Comparison of ENCODE assay signal across 10 cellular contexts in genomic region chr15:101200181-101200580, GRCh38. TPM values are rescaled to one million over a fixed set of nuclear protein-coding genes. Genes with fewer than 3 reads are reported as not detected.
A peak's percentile ranks its signal among the peaks of the same experiment; 100 is the strongest.
DNase-seq lines count a peak whose midpoint lies in the region; ATAC-seq and TF ChIP-seq lines count a peak whose summit lies in the region.
"Had no signal": no experiment of that assay in that cellular context is flagged by ENCODE, and none has a peak within 500 bp of the region (broad histone marks: within the 10 kb centered on the region; RNA-seq: fewer than 3 reads in every experiment).

No MANE protein-coding gene starts in this region.

- no peaks in the 10 kb centered on the region for H3K9me3 Mint-ChIP-seq in stimulated activated naive CD8-positive, alpha-beta T cell treated with anti-CD3 and anti-CD28 coated beads, Interleukin-15, Interleukin-2, amounts not matched to agents 100 ng/mL and 50 ng/mL, for 24 hours
- no peaks in the 10 kb centered on the region for H3K9me3 Mint-ChIP-seq in activated naive CD8-positive, alpha-beta T cell treated with anti-CD3 and anti-CD28 coated beads, Interleukin-2, amount 50 U/mL, for 24 hours
- H3K9me3 Mint-ChIP-seq in naive B cell, result no peaks in the 10 kb centered on the region
- H3K9me3 Mint-ChIP-seq in Calu3 (ENCODE audit: low read depth, unreplicated experiment), result no peaks in the 10 kb centered on the region

- DNase-seq in stimulated activated naive CD8-positive, alpha-beta T cell treated with anti-CD3 and anti-CD28 coated beads, Interleukin-15, Interleukin-2, amounts not matched to agents 100 U/mL and 50 U/mL, for 24 hours, result no peak
- no peak for DNase-seq in activated naive CD8-positive, alpha-beta T cell treated with anti-CD3 and anti-CD28 coated beads, Interleukin-2, amount 50 U/mL, for 24 hours
- DNase-seq in naive B cell, result no peak
- DNase-seq in Calu3, result no peak
- no peak for DNase-seq in KBM-7
- DNase-seq in cerebellar cortex (ENCODE audit: low spot score), result no peak
- DNase-seq in DMS153 treated with DMSO at 0.1 percent for 48 hours (lab: John Stamatoyannopoulos, UW; ENCODE audit: unreplicated experiment), result no peak
- DNase-seq: DMS53, NCI-H1092 had no signal

- BruUV-seq in Calu3 (replicated peaks; lab: Mats Ljungman, UMichigan), result no TSS peak

- peak overlapping the region; percentile 66 for H3K4me3 Mint-ChIP-seq in stimulated activated naive CD8-positive, alpha-beta T cell treated with anti-CD3 and anti-CD28 coated beads, Interleukin-15, Interleukin-2, amounts not matched to agents 100 ng/mL and 50 ng/mL, for 24 hours
- H3K4me3 Mint-ChIP-seq in activated naive CD8-positive, alpha-beta T cell treated with anti-CD3 and anti-CD28 coated beads, Interleukin-2, amount 50 U/mL, for 24 hours, result peak overlapping the region; percentile 48
- H3K4me3 Mint-ChIP-seq in naive B cell, result peak overlapping the region in 4 of 8 donors; percentile 4 to 84 (median 48)
- no peak overlapping the region for H3K4me3 Mint-ChIP-seq in Calu3 (ENCODE audit: low read depth, unreplicated experiment)

- no peak for ATAC-seq in stimulated activated naive CD8-positive, alpha-beta T cell treated with anti-CD3 and anti-CD28 coated beads, Interleukin-15, Interleukin-2, amounts not matched to agents 100 U/mL and 50 U/mL, for 24 hours
- ATAC-seq in activated naive CD8-positive, alpha-beta T cell treated with anti-CD3 and anti-CD28 coated beads, Interleukin-2, amount 50 U/mL, for 24 hours, result no peak
- ATAC-seq in naive B cell (ENCODE audit: low read depth in 2 of 2), result no peak

- peak overlapping the region; percentile 98 for H3K27ac Mint-ChIP-seq in stimulated activated naive CD8-positive, alpha-beta T cell treated with anti-CD3 and anti-CD28 coated beads, Interleukin-15, Interleukin-2, amounts not matched to agents 100 ng/mL and 50 ng/mL, for 24 hours
- H3K27ac Mint-ChIP-seq in activated naive CD8-positive, alpha-beta T cell treated with anti-CD3 and anti-CD28 coated beads, Interleukin-2, amount 50 U/mL, for 24 hours, result peak overlapping the region; percentile 94
- H3K27ac Mint-ChIP-seq in naive B cell (peak overlapping the region in 4 of 6 donors; percentile 14 to 78 (median 62)), Calu3 (ENCODE audit: unreplicated experiment) (no peak overlapping the region)

- CTCF ChIA-PET in Calu3 (lab: Charles Lee), result no interaction called here

- intact Hi-C loops in Calu3 (cut with micrococcal nuclease; ENCODE audit: unreplicated experiment), result no loop called here

- H3K4me1 Mint-ChIP-seq in stimulated activated naive CD8-positive, alpha-beta T cell treated with anti-CD3 and anti-CD28 coated beads, Interleukin-15, Interleukin-2, amounts not matched to agents 100 ng/mL and 50 ng/mL, for 24 hours (ENCODE audit: low read depth), result peaks cover 96% of the 10 kb centered on the region
- H3K4me1 Mint-ChIP-seq in activated naive CD8-positive, alpha-beta T cell treated with anti-CD3 and anti-CD28 coated beads, Interleukin-2, amount 50 U/mL, for 24 hours, result peaks cover 93% of the 10 kb centered on the region
- H3K4me1 Mint-ChIP-seq in naive B cell (peaks cover 51 to 74% (median 63%) of the 10 kb centered on the region in 3 donors), Calu3 (ENCODE audit: low read depth, unreplicated experiment) (peaks cover 16% of the 10 kb centered on the region)

- peaks cover 35% of the 10 kb centered on the region for H3K36me3 Mint-ChIP-seq in stimulated activated naive CD8-positive, alpha-beta T cell treated with anti-CD3 and anti-CD28 coated beads, Interleukin-15, Interleukin-2, amounts not matched to agents 100 ng/mL and 50 ng/mL, for 24 hours (ENCODE audit: low read depth)
- peaks cover 28% of the 10 kb centered on the region for H3K36me3 Mint-ChIP-seq in activated naive CD8-positive, alpha-beta T cell treated with anti-CD3 and anti-CD28 coated beads, Interleukin-2, amount 50 U/mL, for 24 hours (ENCODE audit: low read depth)
- H3K36me3 Mint-ChIP-seq in naive B cell, result no peaks in the 10 kb centered on the region
- H3K36me3 Mint-ChIP-seq in Calu3 (ENCODE audit: insufficient read depth, unreplicated experiment), result no peaks in the 10 kb centered on the region

- no peaks in the 10 kb centered on the region for H3K27me3 Mint-ChIP-seq in stimulated activated naive CD8-positive, alpha-beta T cell treated with anti-CD3 and anti-CD28 coated beads, Interleukin-15, Interleukin-2, amounts not matched to agents 100 ng/mL and 50 ng/mL, for 24 hours
- no peaks in the 10 kb centered on the region for H3K27me3 Mint-ChIP-seq in activated naive CD8-positive, alpha-beta T cell treated with anti-CD3 and anti-CD28 coated beads, Interleukin-2, amount 50 U/mL, for 24 hours
- no peaks in the 10 kb centered on the region for H3K27me3 Mint-ChIP-seq in naive B cell
- no peaks in the 10 kb centered on the region for H3K27me3 Mint-ChIP-seq in Calu3 (ENCODE audit: unreplicated experiment)

- no peak for TF ChIP-seq CTCF in Calu3 (IDR thresholded peaks at IDR 0.05; ENCODE audit: unreplicated experiment)

- in situ Hi-C loops in KBM-7 (cut with MboI; ENCODE audit: low pct_unique_long_range_greater_than_20kb, low sequenced_read_pairs), result no loop called here

RNA-seq across cellular contexts. Expression of gene CHSY1, which starts 51.7 kb away (rescaled TPM):
- 1 to 10 TPM; 2.0 to 3.7 (median 2.5) TPM for polyA plus RNA-seq in naive B cell (ENCODE audit: low read depth in 6 of 6)
- total RNA-seq in Calu3 (2022), result 24.0 and 25.0 TPM in 2 replicates
